8 cellular contexts compared by ENCODE assay signal in the genomic region with DNA sequence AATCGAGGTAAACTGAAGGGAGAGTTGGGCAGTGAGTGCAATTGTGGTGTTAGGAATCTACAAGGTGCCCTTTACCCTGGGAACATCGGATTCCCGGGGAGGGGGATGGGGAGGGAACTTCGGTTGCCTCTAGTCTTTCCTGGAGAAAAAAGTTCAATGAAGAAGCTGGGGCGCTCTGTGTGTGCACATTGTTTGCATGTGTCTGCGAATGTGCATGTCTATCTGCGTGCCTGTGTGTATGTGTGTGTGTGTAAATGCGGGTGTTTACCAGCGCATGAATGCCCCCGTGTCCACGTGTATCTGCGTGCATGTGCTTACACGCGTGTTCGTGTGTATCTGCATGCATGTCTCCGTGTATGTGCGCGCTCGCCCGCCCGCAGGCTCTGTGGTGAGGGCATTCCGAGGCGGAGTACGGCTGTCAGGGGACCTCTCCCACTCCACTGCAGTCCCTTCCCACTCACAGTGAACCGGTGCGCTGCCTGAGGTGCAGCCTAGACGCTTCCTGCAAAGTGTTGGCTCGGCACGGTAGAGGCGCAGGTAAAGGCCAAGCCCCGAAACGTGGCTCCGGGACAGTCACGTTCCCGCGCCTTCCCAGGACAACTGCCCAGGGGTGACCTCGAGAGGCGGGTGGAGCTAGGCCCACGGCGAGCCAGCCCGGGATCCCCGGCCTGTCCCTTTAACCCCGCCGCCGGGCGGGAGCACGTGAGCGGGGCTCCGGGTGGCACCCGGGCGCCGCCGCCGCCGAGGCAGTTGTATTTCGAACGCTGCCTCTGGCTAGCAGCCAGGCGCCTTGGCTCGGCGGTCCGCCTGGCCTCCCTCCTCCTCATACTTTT. TPM values are rescaled to one million over a fixed set of nuclear protein-coding genes. Genes with fewer than 3 reads are reported as not detected.
DNase-seq lines count a peak whose midpoint lies in the region; ATAC-seq and TF ChIP-seq lines count a peak whose summit lies in the region.

No MANE protein-coding gene starts in this region.

- H3K4me1 ChIP-seq in HUES6 (ENCODE audit: control insufficient read depth, insufficient read depth, low read length) = peaks cover 26% of the 10 kb centered on the region
- H3K4me1 ChIP-seq in heart right ventricle = peaks cover 7 to 42% (median 27%) of the 10 kb centered on the region in 9 donors

- DNase-seq in DMS53 treated with DMSO at 0.1 percent for 48 hours (lab: John Stamatoyannopoulos, UW; ENCODE audit: unreplicated experiment) = peak; percentile 61
- peak; percentile 9 to 27 for DNase-seq in heart right ventricle
- DNase-seq in progenitor cell of endocrine pancreas (ENCODE audit: low spot score, unreplicated experiment) = peak; percentile 39
- DNase-seq in NK-92 (lab: John Stamatoyannopoulos, UW; ENCODE audit: unreplicated experiment) = no peak
- DNase-seq in NCI-H1694 (lab: John Stamatoyannopoulos, UW) = no peak

- peak overlapping the region; percentile 97 for H3K9ac ChIP-seq in HUES6 (ENCODE audit: low read length)

- H3K27me3 ChIP-seq in HUES6 (ENCODE audit: control insufficient read depth, insufficient read depth, low read length) (no peaks in the 10 kb centered on the region), heart right ventricle (peaks cover 7 to 89% (median 61%) of the 10 kb centered on the region in 7 donors)

- H3K9me3 ChIP-seq in HUES6 (ENCODE audit: control insufficient read depth, insufficient read depth, low read depth, low read length) = no peaks in the 10 kb centered on the region
- no peaks in the 10 kb centered on the region for H3K9me3 ChIP-seq in heart right ventricle

- H3K36me3 ChIP-seq in HUES6 (ENCODE audit: control insufficient read depth, insufficient read depth, low read length) (no peaks in the 10 kb centered on the region), heart right ventricle (no peaks in the 10 kb centered on the region)

- H3K36me3 Mint-ChIP-seq in activated T-helper 17 cell treated with anti-CD3 and anti-CD28 coated beads, Interleukin-2, amount 50 U/mL, for 72 hours (ENCODE audit: low read depth) = no peaks in the 10 kb centered on the region
- H3K36me3 Mint-ChIP-seq in progenitor cell of endocrine pancreas (ENCODE audit: insufficient read depth) = no peaks in the 10 kb centered on the region

- no peak for ATAC-seq in activated T-helper 17 cell treated with anti-CD3 and anti-CD28 coated beads, Interleukin-2, amount 50 U/mL, for 72 hours (replicated peaks)
- ATAC-seq in heart right ventricle = peak; percentile 29 to 80 (median 64)
- no peak for ATAC-seq in GM21390 (IDR thresholded peaks at IDR 0.05; ENCODE audit: unreplicated experiment)

- H3K4me3 ChIP-seq in HUES6 (ENCODE audit: low read depth, low read length) (peak overlapping the region; percentile 71), heart right ventricle (peak overlapping the region in 9 of 10 donors; percentile 41 to 68 (median 59))

- no peak overlapping the region for H3K27ac Mint-ChIP-seq in activated T-helper 17 cell treated with anti-CD3 and anti-CD28 coated beads, Interleukin-2, amount 50 U/mL, for 72 hours
- H3K27ac Mint-ChIP-seq in progenitor cell of endocrine pancreas = peak overlapping the region; percentile 96

- H3K27me3 Mint-ChIP-seq in activated T-helper 17 cell treated with anti-CD3 and anti-CD28 coated beads, Interleukin-2, amount 50 U/mL, for 72 hours = peaks cover 55% of the 10 kb centered on the region
- H3K27me3 Mint-ChIP-seq in progenitor cell of endocrine pancreas = no peaks in the 10 kb centered on the region

- TF ChIP-seq CTCF in heart right ventricle (IDR thresholded peaks at IDR 0.05) = no peak
- no peak for TF ChIP-seq CTCF in progenitor cell of endocrine pancreas (IDR thresholded peaks at IDR 0.05; ENCODE audit: unreplicated experiment)

- 2% methylated on average over 47 to 61 of the region's 61 CpGs for WGBS in heart right ventricle, 2 donors

- intact Hi-C loops in heart right ventricle (cut with DNase I) = no loop called here

- H3K27ac ChIP-seq in HUES6 (ENCODE audit: low read depth, low read length) (peak overlapping the region; percentile 67; the same call in 1 of the 2 replicates), heart right ventricle (no peak overlapping the region)

- peaks cover 5% of the 10 kb centered on the region for H3K4me1 Mint-ChIP-seq in activated T-helper 17 cell treated with anti-CD3 and anti-CD28 coated beads, Interleukin-2, amount 50 U/mL, for 72 hours
- peaks cover 30% of the 10 kb centered on the region for H3K4me1 Mint-ChIP-seq in progenitor cell of endocrine pancreas (ENCODE audit: low read depth)

- peak overlapping the region; percentile 67 for H3K4me3 Mint-ChIP-seq in activated T-helper 17 cell treated with anti-CD3 and anti-CD28 coated beads, Interleukin-2, amount 50 U/mL, for 72 hours
- H3K4me3 Mint-ChIP-seq in progenitor cell of endocrine pancreas (ENCODE audit: low read depth) = peak overlapping the region; percentile 99

- no peaks in the 10 kb centered on the region for H3K9me3 Mint-ChIP-seq in activated T-helper 17 cell treated with anti-CD3 and anti-CD28 coated beads, Interleukin-2, amount 50 U/mL, for 72 hours
- H3K9me3 Mint-ChIP-seq in progenitor cell of endocrine pancreas (ENCODE audit: low read depth) = no peaks in the 10 kb centered on the region

RNA-seq across cellular contexts. Expression of gene HMGA2, which starts 0.6 kb away (rescaled TPM):
- not detected for total RNA-seq in activated T-helper 17 cell treated with anti-CD3 and anti-CD28 coated beads, Interleukin-2, amount 50 U/mL, for 72 hours
- under 1 TPM in 1 of 10 donors, not detected in 9; 0.47 TPM for total RNA-seq in heart right ventricle
- polyA plus RNA-seq in heart right ventricle = under 1 TPM; 0.07 to 0.12 TPM
- total RNA-seq in progenitor cell of endocrine pancreas = 213 and 220 TPM in 2 replicates

Comparison
In these comparisons a context has a peak if more than half of its experiments do, and no peak if none do; other contexts are left out.
1. DNase-seq: peak in DMS53 treated with DMSO at 0.1 percent for 48 hours (single experiment), heart right ventricle (2 of 2) and progenitor cell of endocrine pancreas (single experiment); none in NK-92 (single experiment) and NCI-H1694 (single experiment).
2. ATAC-seq: peak in heart right ventricle (8 of 8); none in activated T-helper 17 cell treated with anti-CD3 and anti-CD28 coated beads, Interleukin-2, amount 50 U/mL, for 72 hours (single experiment) and GM21390 (single experiment).
3. RNA of gene HMGA2, which starts 0.6 kb away (total RNA-seq): 213 to 220 TPM in progenitor cell of endocrine pancreas; not detected in activated T-helper 17 cell treated with anti-CD3 and anti-CD28 coated beads, Interleukin-2, amount 50 U/mL, for 72 hours and 0.47 TPM in heart right ventricle; every median in the first group is over 100 times any median in the second.